In the genomic region with DNA sequence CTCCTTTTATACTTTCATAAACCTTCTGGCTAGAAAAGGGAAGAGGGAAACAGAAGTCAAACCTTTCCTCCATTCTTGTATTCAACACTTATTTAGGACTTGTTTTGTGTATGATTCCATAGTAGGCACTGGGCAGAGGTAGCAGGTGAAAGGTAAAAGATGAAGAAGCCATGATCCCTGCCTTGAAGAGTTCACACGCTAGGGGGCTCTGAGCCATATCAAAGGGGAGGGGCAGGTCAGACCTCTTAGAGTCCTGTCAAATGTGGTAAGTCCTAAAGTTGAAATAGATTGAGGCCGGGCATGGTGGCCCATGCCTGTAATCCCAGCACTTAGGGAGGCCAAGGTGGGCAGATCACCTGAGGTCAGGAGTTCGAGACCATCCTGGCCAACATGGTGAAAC, we compare ENCODE assay signal across 23 cellular contexts.
DNase-seq lines count a peak whose midpoint lies in the region; TF ChIP-seq lines count a peak whose summit lies in the region.
"Had no signal": no experiment of that assay in that cellular context is flagged by ENCODE, and none has a peak within 500 bp of the region (broad histone marks: within the 10 kb centered on the region; RNA-seq: fewer than 3 reads in every experiment).

No MANE protein-coding gene starts in this region.

- H3K4me3 ChIP-seq in H7 (ENCODE audit: insufficient read depth, low read depth, low read length), result no peak overlapping the region
- H3K4me3 ChIP-seq: BLaER1, esophagus muscularis mucosa, gastrocnemius medialis, lung had no signal

- H3K36me3 ChIP-seq in H7 (replicated peaks; ENCODE audit: control insufficient read depth, insufficient read depth, low read length), result no peaks in the 10 kb centered on the region
- H3K36me3 ChIP-seq: BLaER1, esophagus muscularis mucosa, gastrocnemius medialis had no signal

- TF ChIP-seq CTCF in C4-2B (conservative IDR thresholded peaks at IDR 0.05), result peak; percentile 15

- no peaks in the 10 kb centered on the region for H3K9me3 Mint-ChIP-seq in T-helper 2 cell treated with Interferon-gamma antibody and Interleukin-4, amounts not matched to agents 5 μg/mL and 100 μg/mL, for 36 hours
- no peaks in the 10 kb centered on the region for H3K9me3 Mint-ChIP-seq in activated T-helper 2 cell treated with anti-CD3 and anti-CD28 coated beads, Interferon-gamma antibody, Interleukin-2, Interleukin-4, amounts not matched to agents 10 μg/mL and 5 μg/mL and 100 μg/mL, durations not matched to agents 14 hours and 24 hours and 36 hours
- H3K9me3 Mint-ChIP-seq: activated CD4-positive, alpha-beta T cell treated with anti-CD3 and anti-CD28 coated beads, Interleukin-2, amount 10 ng/mL, durations not matched to agents 24 days and 14 days; activated naive CD8-positive, alpha-beta T cell treated with anti-CD3 and anti-CD28 coated beads for 36 hours; activated T-helper 17 cell treated with anti-CD3 and anti-CD28 coated beads, Interleukin-2, amount 50 U/mL, for 72 hours had no signal

- H3K4me3 Mint-ChIP-seq in T-helper 2 cell treated with Interferon-gamma antibody and Interleukin-4, amounts not matched to agents 5 μg/mL and 100 μg/mL, for 36 hours, result no peak overlapping the region
- no peak overlapping the region for H3K4me3 Mint-ChIP-seq in activated T-helper 2 cell treated with anti-CD3 and anti-CD28 coated beads, Interferon-gamma antibody, Interleukin-2, Interleukin-4, amounts not matched to agents 10 μg/mL and 5 μg/mL and 100 μg/mL, durations not matched to agents 14 hours and 24 hours and 36 hours (ENCODE audit: low read depth)
- H3K4me3 Mint-ChIP-seq: activated CD4-positive, alpha-beta T cell treated with anti-CD3 and anti-CD28 coated beads, Interleukin-2, amount 10 ng/mL, durations not matched to agents 24 days and 14 days; activated naive CD8-positive, alpha-beta T cell treated with anti-CD3 and anti-CD28 coated beads for 36 hours; activated T-helper 17 cell treated with anti-CD3 and anti-CD28 coated beads, Interleukin-2, amount 50 U/mL, for 72 hours had no signal

- DNase-seq in H7 (peak; percentile 37), NOMO-1 treated with dmso at 0.1 percent for 144 hours (lab: John Stamatoyannopoulos, UW; ENCODE audit: unreplicated experiment) (peak; percentile 38), iPS-NIHi7 (ENCODE audit: extremely low spot score) (peak; percentile 40), NCI-H226 (no peak)
- no peak for DNase-seq in effector CD4-positive, alpha-beta T cell
- no peak for DNase-seq in T-helper 2 cell treated with Interferon-gamma antibody and Interleukin-4, amounts not matched to agents 5 μg/mL and 100 μg/mL, for 36 hours (ENCODE audit: low spot score)
- no peak for DNase-seq in activated T-helper 2 cell treated with anti-CD3 and anti-CD28 coated beads, Interferon-gamma antibody, Interleukin-2, Interleukin-4, amounts not matched to agents 10 μg/mL and 5 μg/mL and 100 μg/mL, durations not matched to agents 14 hours and 24 hours and 36 hours (ENCODE audit: low spot score)
- DNase-seq: activated CD4-positive, alpha-beta T cell treated with anti-CD3 and anti-CD28 coated beads, Interleukin-2, amount 10 ng/mL, durations not matched to agents 24 days and 14 days; activated naive CD8-positive, alpha-beta T cell treated with anti-CD3 and anti-CD28 coated beads for 36 hours; DMS 273 treated with DMSO at 0.1 percent for 48 hours; effector memory CD4-positive, alpha-beta T cell; gastrocnemius medialis; GDM1; HCEC 1CT; NCI-H146; NCI-H774; right cardiac atrium; stimulated activated CD8-positive, alpha-beta memory T cell treated with anti-CD3 and anti-CD28 coated beads, Interleukin-4, amount 100 ng/mL, for 48 hours had no signal

- H3K27me3 ChIP-seq in H7 (ENCODE audit: control insufficient read depth, insufficient read depth, low read length), result no peaks in the 10 kb centered on the region
- H3K27me3 ChIP-seq: BLaER1, esophagus muscularis mucosa, gastrocnemius medialis had no signal

- H3K27ac Mint-ChIP-seq in T-helper 2 cell treated with Interferon-gamma antibody and Interleukin-4, amounts not matched to agents 5 μg/mL and 100 μg/mL, for 36 hours, result no peak overlapping the region
- H3K27ac Mint-ChIP-seq in activated T-helper 2 cell treated with anti-CD3 and anti-CD28 coated beads, Interferon-gamma antibody, Interleukin-2, Interleukin-4, amounts not matched to agents 10 μg/mL and 5 μg/mL and 100 μg/mL, durations not matched to agents 14 hours and 24 hours and 36 hours, result no peak overlapping the region
- H3K27ac Mint-ChIP-seq: activated CD4-positive, alpha-beta T cell treated with anti-CD3 and anti-CD28 coated beads, Interleukin-2, amount 10 ng/mL, durations not matched to agents 24 days and 14 days; activated naive CD8-positive, alpha-beta T cell treated with anti-CD3 and anti-CD28 coated beads for 36 hours; activated T-helper 17 cell treated with anti-CD3 and anti-CD28 coated beads, Interleukin-2, amount 50 U/mL, for 72 hours had no signal

- H3K27ac ChIP-seq in C4-2B, result no peak overlapping the region
- H3K27ac ChIP-seq: BLaER1, esophagus muscularis mucosa, gastrocnemius medialis had no signal

- intact Hi-C loops in activated T-helper 2 cell treated with anti-CD3 and anti-CD28 coated beads, Interferon-gamma antibody, Interleukin-2, Interleukin-4, amounts not matched to agents 10 μg/mL and 5 μg/mL and 100 μg/mL, durations not matched to agents 14 hours and 24 hours and 36 hours (cut with micrococcal nuclease), result no loop called here

- H3K27me3 Mint-ChIP-seq in T-helper 2 cell treated with Interferon-gamma antibody and Interleukin-4, amounts not matched to agents 5 μg/mL and 100 μg/mL, for 36 hours (ENCODE audit: low read depth), result no peaks in the 10 kb centered on the region
- no peaks in the 10 kb centered on the region for H3K27me3 Mint-ChIP-seq in activated T-helper 2 cell treated with anti-CD3 and anti-CD28 coated beads, Interferon-gamma antibody, Interleukin-2, Interleukin-4, amounts not matched to agents 10 μg/mL and 5 μg/mL and 100 μg/mL, durations not matched to agents 14 hours and 24 hours and 36 hours (ENCODE audit: low read depth)
- H3K27me3 Mint-ChIP-seq: activated CD4-positive, alpha-beta T cell treated with anti-CD3 and anti-CD28 coated beads, Interleukin-2, amount 10 ng/mL, durations not matched to agents 24 days and 14 days had no signal

- H3K4me1 Mint-ChIP-seq in T-helper 2 cell treated with Interferon-gamma antibody and Interleukin-4, amounts not matched to agents 5 μg/mL and 100 μg/mL, for 36 hours (ENCODE audit: low read depth), result no peaks in the 10 kb centered on the region
- no peaks in the 10 kb centered on the region for H3K4me1 Mint-ChIP-seq in activated T-helper 2 cell treated with anti-CD3 and anti-CD28 coated beads, Interferon-gamma antibody, Interleukin-2, Interleukin-4, amounts not matched to agents 10 μg/mL and 5 μg/mL and 100 μg/mL, durations not matched to agents 14 hours and 24 hours and 36 hours (ENCODE audit: low read depth)
- H3K4me1 Mint-ChIP-seq: activated CD4-positive, alpha-beta T cell treated with anti-CD3 and anti-CD28 coated beads, Interleukin-2, amount 10 ng/mL, durations not matched to agents 24 days and 14 days; activated naive CD8-positive, alpha-beta T cell treated with anti-CD3 and anti-CD28 coated beads for 36 hours; activated T-helper 17 cell treated with anti-CD3 and anti-CD28 coated beads, Interleukin-2, amount 50 U/mL, for 72 hours had no signal

- H3K36me3 Mint-ChIP-seq in T-helper 2 cell treated with Interferon-gamma antibody and Interleukin-4, amounts not matched to agents 5 μg/mL and 100 μg/mL, for 36 hours (ENCODE audit: low read depth), result no peaks in the 10 kb centered on the region
- no peaks in the 10 kb centered on the region for H3K36me3 Mint-ChIP-seq in activated T-helper 2 cell treated with anti-CD3 and anti-CD28 coated beads, Interferon-gamma antibody, Interleukin-2, Interleukin-4, amounts not matched to agents 10 μg/mL and 5 μg/mL and 100 μg/mL, durations not matched to agents 14 hours and 24 hours and 36 hours (ENCODE audit: low read depth)
- H3K36me3 Mint-ChIP-seq: activated naive CD8-positive, alpha-beta T cell treated with anti-CD3 and anti-CD28 coated beads for 36 hours had no signal

Comparison
In these comparisons a context has a peak if more than half of its experiments do, and no peak if none do; other contexts are left out.
1. DNase-seq: peak in H7 (single experiment), NOMO-1 treated with dmso at 0.1 percent for 144 hours (single experiment) and iPS-NIHi7 (single experiment); none in NCI-H226 (single experiment), effector CD4-positive, alpha-beta T cell (single experiment), T-helper 2 cell treated with Interferon-gamma antibody and Interleukin-4, amounts not matched to agents 5 μg/mL and 100 μg/mL, for 36 hours (single experiment) and activated T-helper 2 cell treated with anti-CD3 and anti-CD28 coated beads, Interferon-gamma antibody, Interleukin-2, Interleukin-4, amounts not matched to agents 10 μg/mL and 5 μg/mL and 100 μg/mL, durations not matched to agents 14 hours and 24 hours and 36 hours (single experiment).